Comparison of ENCODE assay signal across 9 cellular contexts in the genomic region with DNA sequence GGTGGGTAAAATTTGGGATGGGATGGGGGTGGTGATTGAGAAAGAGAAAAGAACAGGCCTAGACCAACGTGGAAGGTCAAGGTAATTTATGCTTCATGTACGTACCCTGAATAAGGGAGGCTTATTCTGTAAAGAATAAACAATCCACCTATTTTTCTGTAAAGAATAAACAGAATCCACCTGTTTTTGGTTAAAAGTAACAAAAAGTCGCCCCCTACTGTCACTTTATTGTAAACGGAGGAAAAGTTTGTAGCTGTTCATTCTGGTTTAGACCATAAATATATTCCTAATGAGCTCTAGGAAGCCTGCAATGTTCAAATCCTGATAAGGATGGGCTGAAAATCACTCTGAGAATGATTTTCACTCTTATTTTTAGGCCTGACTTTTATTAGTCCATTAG. TPM values are rescaled to one million over a fixed set of nuclear protein-coding genes. Genes with fewer than 3 reads are reported as not detected.
A peak's percentile ranks its signal among the peaks of the same experiment; 100 is the strongest.
DNase-seq lines count a peak whose midpoint lies in the region; ATAC-seq and TF ChIP-seq lines count a peak whose summit lies in the region.
"Had no signal": no experiment of that assay in that cellular context is flagged by ENCODE, and none has a peak within 500 bp of the region (broad histone marks: within the 10 kb centered on the region; RNA-seq: fewer than 3 reads in every experiment).

No MANE protein-coding gene starts in this region.

- peak; percentile 45 for TF ChIP-seq CTCF in GM13977 (IDR thresholded peaks at IDR 0.05; ENCODE audit: extremely low read depth, insufficient read depth, missing control alignments)
- peak; percentile 44 for TF ChIP-seq CTCF in kidney epithelial cell (IDR thresholded peaks at IDR 0.05; ENCODE audit: insufficient read depth, low read length, poor library complexity, severe bottlenecking)
- TF ChIP-seq CTCF in WERI-Rb-1 (IDR thresholded peaks at IDR 0.05; ENCODE audit: low read depth, low read length) = no peak

- no peaks in the 10 kb centered on the region for H3K27me3 Mint-ChIP-seq in T-helper 17 cell

- peak; percentile 41 for DNase-seq in AG08395 (ENCODE audit: low spot score)
- DNase-seq in GM13977 (ENCODE audit: low spot score) = peak; percentile 31
- no peak for DNase-seq in T-helper 17 cell
- no peak for DNase-seq in kidney epithelial cell (ENCODE audit: low read depth)
- DNase-seq in sciatic nerve (ENCODE audit: low spot score) = no peak
- DNase-seq in WERI-Rb-1 = no peak
- DNase-seq: NCI-H226 had no signal

- H3K4me3 ChIP-seq in kidney epithelial cell (ENCODE audit: low read depth, low read length) (no peak overlapping the region), WERI-Rb-1 (ENCODE audit: low read depth, low read length) (no peak overlapping the region)

- in situ Hi-C loops in GM13977 (cut with MboI; ENCODE audit: low pct_unique_long_range_greater_than_20kb, low sequenced_read_pairs, unreplicated experiment) = loop anchor here (10.0 kb wide), 1 partner anchor 157 kb away; no protein-coding TSS in a partner anchor

- H3K4me3 Mint-ChIP-seq in T-helper 17 cell = peak overlapping the region; percentile 52

- peaks cover 2% of the 10 kb centered on the region for H3K4me1 Mint-ChIP-seq in T-helper 17 cell

- no peaks in the 10 kb centered on the region for H3K36me3 ChIP-seq in kidney epithelial cell (ENCODE audit: control insufficient read depth, insufficient read depth, low read length)
- peaks cover 8% of the 10 kb centered on the region for H3K36me3 ChIP-seq in WERI-Rb-1

- no peaks in the 10 kb centered on the region for H3K27me3 ChIP-seq in kidney epithelial cell (ENCODE audit: control insufficient read depth, insufficient read depth, low read length)
- no peaks in the 10 kb centered on the region for H3K27me3 ChIP-seq in WERI-Rb-1 (ENCODE audit: insufficient read depth, low read depth, severe bottlenecking)

- ATAC-seq in T-helper 17 cell = no peak
- ATAC-seq in sciatic nerve = no peak
- ATAC-seq in HG03521 (IDR thresholded peaks at IDR 0.05; ENCODE audit: unreplicated experiment) = no peak
- ATAC-seq in GM18867 (IDR thresholded peaks at IDR 0.05; ENCODE audit: unreplicated experiment) = no peak

- no peak overlapping the region for H3K27ac Mint-ChIP-seq in T-helper 17 cell

- no peaks in the 10 kb centered on the region for H3K36me3 Mint-ChIP-seq in T-helper 17 cell (ENCODE audit: low read depth)

- H3K27ac ChIP-seq in WERI-Rb-1 = no peak overlapping the region

- no peaks in the 10 kb centered on the region for H3K9me3 ChIP-seq in T-helper 17 cell (ENCODE audit: control insufficient read depth, low read length, poor library complexity, severe bottlenecking)
- H3K9me3 ChIP-seq in WERI-Rb-1 (ENCODE audit: severe bottlenecking) = no peaks in the 10 kb centered on the region

- intact Hi-C loops in sciatic nerve (cut with DNase I) = loop anchor here (10.0 kb wide), 1 partner anchor 157 kb away; no protein-coding TSS in a partner anchor

RNA-seq across cellular contexts. Expression of gene SQOR, which starts 23.5 kb away (rescaled TPM):
- 10 to 100 TPM; 36.5 to 39.0 TPM for total RNA-seq in T-helper 17 cell
- 46.2 and 47.9 TPM in 2 replicates for total RNA-seq in kidney epithelial cell
- 48.0 TPM for total RNA-seq in sciatic nerve

RNA-seq across cellular contexts. Expression of gene BLOC1S6, which starts 24.1 kb away (rescaled TPM):
- total RNA-seq in T-helper 17 cell (10 to 100 TPM; 48.5 to 66.2 TPM), kidney epithelial cell (70.2 and 71.4 TPM in 2 replicates), sciatic nerve (48.1 TPM)

Comparison
In these comparisons a context has a peak if more than half of its experiments do, and no peak if none do; other contexts are left out.
1. DNase-seq: peak in AG08395 (single experiment) and GM13977 (single experiment); none in T-helper 17 cell (0 of 3), kidney epithelial cell (single experiment), sciatic nerve (single experiment) and WERI-Rb-1 (single experiment).